ENCODE assay signal across 8 cellular contexts in genomic region chr7:97499204-97499603, GRCh38.
DNase-seq lines count a peak whose midpoint lies in the region; ATAC-seq and TF ChIP-seq lines count a peak whose summit lies in the region.

No MANE protein-coding gene starts in this region.

- no peaks in the 10 kb centered on the region for H3K79me2 ChIP-seq in mesendoderm (ENCODE audit: control insufficient read depth, insufficient read depth, low read length)

- H3K36me3 ChIP-seq in mesendoderm (ENCODE audit: control insufficient read depth, insufficient read depth, low read length) (no peaks in the 10 kb centered on the region), tibial nerve (no peaks in the 10 kb centered on the region), right atrium auricular region (no peaks in the 10 kb centered on the region)

- no peaks in the 10 kb centered on the region for H3K79me1 ChIP-seq in mesendoderm (ENCODE audit: low read length)

- H3K27me3 ChIP-seq in mesendoderm (ENCODE audit: insufficient read depth, low read length, poor library complexity) = no peaks in the 10 kb centered on the region
- no peaks in the 10 kb centered on the region for H3K27me3 ChIP-seq in tibial nerve
- H3K27me3 ChIP-seq in right atrium auricular region = no peaks in the 10 kb centered on the region

- H3K4me3 ChIP-seq in mesendoderm (ENCODE audit: low read length) (no peak overlapping the region), tibial nerve (no peak overlapping the region), right atrium auricular region (no peak overlapping the region)

- no peak for TF ChIP-seq POLR2A in tibial nerve (IDR thresholded peaks at IDR 0.05)

- H3K4me1 ChIP-seq in mesendoderm (ENCODE audit: control insufficient read depth, low read depth, low read length) (no peaks in the 10 kb centered on the region), tibial nerve (no peaks in the 10 kb centered on the region), right atrium auricular region (no peaks in the 10 kb centered on the region)

- peak; percentile 60 to 76 for TF ChIP-seq CTCF in brain (conservative IDR thresholded peaks at IDR 0.05)
- peak in 1 of 5 experiments; percentile 19 for TF ChIP-seq CTCF in tibial nerve (IDR thresholded peaks at IDR 0.05)
- TF ChIP-seq CTCF in right atrium auricular region (IDR thresholded peaks at IDR 0.05) = peak in 1 of 2 donors; percentile 56

- no peak overlapping the region for H3K18ac ChIP-seq in mesendoderm (ENCODE audit: low read length)

- H2AK5ac ChIP-seq in mesendoderm (ENCODE audit: low read length) = no peak overlapping the region

- DNase-seq in activated T-cell treated with anti-CD3 and anti-CD28 coated beads, Interleukin-2, amount 50 U/mL, for 72 hours = peak; percentile 12 to 14
- no peak for DNase-seq in activated T-cell treated with anti-CD3 and anti-CD28 coated beads, Interleukin-2, amount 50 U/mL, for 24 hours
- DNase-seq in H4 (ENCODE audit: low spot score) = peak; percentile 34
- peak; percentile 56 to 64 for DNase-seq in NCI-H2081 (lab: John Stamatoyannopoulos, UW)
- peak; percentile 63 for DNase-seq in mesendoderm
- no peak for DNase-seq in tibial nerve (ENCODE audit: low spot score in 2 of 2)
- DNase-seq in right atrium auricular region (ENCODE audit: low spot score) = no peak

- no peak overlapping the region for H3K27ac Mint-ChIP-seq in activated T-cell treated with anti-CD3 and anti-CD28 coated beads, Interleukin-2, amount 50 U/mL, for 72 hours
- no peak overlapping the region for H3K27ac Mint-ChIP-seq in activated T-cell treated with anti-CD3 and anti-CD28 coated beads, Interleukin-2, amount 50 U/mL, for 24 hours
- no peak overlapping the region for H3K27ac Mint-ChIP-seq in brain

- no peaks in the 10 kb centered on the region for H3K27me3 Mint-ChIP-seq in activated T-cell treated with anti-CD3 and anti-CD28 coated beads, Interleukin-2, amount 50 U/mL, for 72 hours (ENCODE audit: low read depth)
- peaks cover 2% of the 10 kb centered on the region for H3K27me3 Mint-ChIP-seq in activated T-cell treated with anti-CD3 and anti-CD28 coated beads, Interleukin-2, amount 50 U/mL, for 24 hours
- H3K27me3 Mint-ChIP-seq in brain = peaks cover 9% of the 10 kb centered on the region

- no peak overlapping the region for H2BK5ac ChIP-seq in mesendoderm (ENCODE audit: low read length)

- H3K56ac ChIP-seq in mesendoderm (ENCODE audit: low read length) = no peak overlapping the region

- no peak overlapping the region for H3K4me2 ChIP-seq in mesendoderm (ENCODE audit: low read length)

- no peak for ATAC-seq in activated T-cell treated with anti-CD3 and anti-CD28 coated beads, Interleukin-2, amount 50 U/mL, for 72 hours (replicated peaks in 1 of 2)

- H3K4me3 Mint-ChIP-seq in activated T-cell treated with anti-CD3 and anti-CD28 coated beads, Interleukin-2, amount 50 U/mL, for 72 hours = no peak overlapping the region
- H3K4me3 Mint-ChIP-seq in activated T-cell treated with anti-CD3 and anti-CD28 coated beads, Interleukin-2, amount 50 U/mL, for 24 hours = no peak overlapping the region
- H3K4me3 Mint-ChIP-seq in brain = no peak overlapping the region

- H2BK120ac ChIP-seq in mesendoderm (ENCODE audit: low read depth, low read length) = no peak overlapping the region

- H4K8ac ChIP-seq in mesendoderm (ENCODE audit: low read depth, low read length) = no peak overlapping the region

- no CpG with 5 or more reads among the region's 1 CpG for WGBS in mesendoderm (ENCODE audit: extremely low coverage, insufficient coverage, low lambda C conversion rate)
- 59 to 88% methylated on average over 1 of the region's 1 CpG for WGBS in tibial nerve, 2 donors

- no peak overlapping the region for H3K27ac ChIP-seq in mesendoderm (ENCODE audit: low read depth, low read length)
- H3K27ac ChIP-seq in tibial nerve = no peak overlapping the region
- H3K27ac ChIP-seq in right atrium auricular region = no peak overlapping the region

- H4K5ac ChIP-seq in mesendoderm (ENCODE audit: low read length) = no peak overlapping the region

- H2BK15ac ChIP-seq in mesendoderm (replicated peaks; ENCODE audit: low read depth) = no peak overlapping the region

- no peaks in the 10 kb centered on the region for H3K36me3 Mint-ChIP-seq in activated T-cell treated with anti-CD3 and anti-CD28 coated beads, Interleukin-2, amount 50 U/mL, for 72 hours (ENCODE audit: insufficient read depth in 2 of 2)
- no peaks in the 10 kb centered on the region for H3K36me3 Mint-ChIP-seq in activated T-cell treated with anti-CD3 and anti-CD28 coated beads, Interleukin-2, amount 50 U/mL, for 24 hours (ENCODE audit: low read depth)
- no peaks in the 10 kb centered on the region for H3K36me3 Mint-ChIP-seq in brain

- no peaks in the 10 kb centered on the region for H3K4me1 Mint-ChIP-seq in activated T-cell treated with anti-CD3 and anti-CD28 coated beads, Interleukin-2, amount 50 U/mL, for 72 hours (ENCODE audit: low read depth)
- no peaks in the 10 kb centered on the region for H3K4me1 Mint-ChIP-seq in activated T-cell treated with anti-CD3 and anti-CD28 coated beads, Interleukin-2, amount 50 U/mL, for 24 hours (ENCODE audit: low read depth)
- H3K4me1 Mint-ChIP-seq in brain = no peaks in the 10 kb centered on the region

- no peak for TF ChIP-seq EP300 in tibial nerve (IDR thresholded peaks at IDR 0.05)

- H3K9me3 Mint-ChIP-seq in activated T-cell treated with anti-CD3 and anti-CD28 coated beads, Interleukin-2, amount 50 U/mL, for 72 hours = no peaks in the 10 kb centered on the region
- no peaks in the 10 kb centered on the region for H3K9me3 Mint-ChIP-seq in activated T-cell treated with anti-CD3 and anti-CD28 coated beads, Interleukin-2, amount 50 U/mL, for 24 hours
- peaks cover 0 to 3% (median 0%) of the 10 kb centered on the region in 5 experiments for H3K9me3 Mint-ChIP-seq in brain

- H3K23ac ChIP-seq in mesendoderm (ENCODE audit: low read length) = no peak overlapping the region

- no peaks in the 10 kb centered on the region for H3K9me3 ChIP-seq in tibial nerve
- H3K9me3 ChIP-seq in right atrium auricular region = no peaks in the 10 kb centered on the region

- no peak overlapping the region for H3K4ac ChIP-seq in mesendoderm (ENCODE audit: low read depth, low read length)

- H3K9ac ChIP-seq in mesendoderm (ENCODE audit: low read length) = no peak overlapping the region

Comparison
In these comparisons a context has a peak if more than half of its experiments do, and no peak if none do; other contexts are left out.
1. DNase-seq: peak in activated T-cell treated with anti-CD3 and anti-CD28 coated beads, Interleukin-2, amount 50 U/mL, for 72 hours (2 of 2), H4 (single experiment), NCI-H2081 (2 of 2) and mesendoderm (single experiment); none in activated T-cell treated with anti-CD3 and anti-CD28 coated beads, Interleukin-2, amount 50 U/mL, for 24 hours (single experiment), tibial nerve (0 of 2) and right atrium auricular region (single experiment).